8 cellular contexts compared by ENCODE assay signal in the genomic region with DNA sequence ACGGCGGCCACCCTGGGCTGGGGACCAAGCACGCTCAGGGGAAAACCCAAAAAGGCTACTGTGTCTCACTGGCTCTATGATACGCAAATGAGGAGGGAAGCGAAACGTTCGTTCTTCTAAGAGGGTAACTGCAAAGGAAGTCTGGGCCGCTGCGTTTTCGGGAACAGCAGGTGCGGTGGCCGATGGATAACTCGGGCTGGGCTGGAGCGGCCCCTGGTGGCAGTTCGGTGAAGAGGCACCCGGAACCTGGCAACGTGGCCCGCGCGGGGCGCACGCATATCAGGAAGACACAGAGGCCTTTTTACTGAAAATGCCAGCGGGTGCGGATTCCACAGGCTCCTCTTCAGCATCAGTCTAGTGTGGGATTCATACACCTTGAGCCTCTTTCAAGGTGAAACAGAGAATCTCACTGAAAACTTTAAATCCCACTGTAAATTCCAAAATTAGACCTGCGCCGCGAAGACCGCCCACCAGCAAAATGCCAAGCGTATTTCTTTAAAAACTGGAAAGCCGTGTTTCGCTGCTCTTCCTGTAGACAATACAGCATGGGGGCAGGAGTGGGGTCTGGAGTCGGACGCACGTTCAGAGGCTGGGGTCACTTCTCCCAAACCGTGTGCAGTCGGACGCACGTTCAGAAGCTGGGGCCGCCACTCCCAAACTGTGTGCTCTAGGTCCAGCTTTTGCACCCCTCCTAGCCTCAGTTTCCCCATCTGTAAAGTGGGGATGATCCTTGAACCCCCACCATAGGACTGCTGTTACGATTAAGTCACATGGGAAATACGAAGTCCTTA. TPM values are rescaled to one million over a fixed set of nuclear protein-coding genes. Genes with fewer than 3 reads are reported as not detected.
DNase-seq lines count a peak whose midpoint lies in the region; ATAC-seq and TF ChIP-seq lines count a peak whose summit lies in the region.

No MANE protein-coding gene starts in this region.

- peak; percentile 99 for TF ChIP-seq CTCF in GM20000 (IDR thresholded peaks at IDR 0.05; ENCODE audit: extremely low read depth, missing control alignments)
- peak; percentile 88 for TF ChIP-seq CTCF in HL-60 (IDR thresholded peaks at IDR 0.05; ENCODE audit: insufficient read depth, low read length)
- TF ChIP-seq CTCF in lung (IDR thresholded peaks at IDR 0.05; ENCODE audit: control extremely low read depth, extremely low read depth) = peak; percentile 98

- H3K27me3 Mint-ChIP-seq in CD8-positive, alpha-beta memory T cell = peaks cover 1 to 14% of the 10 kb centered on the region in 2 donors

- ATAC-seq in lung (ENCODE audit: insufficient read depth, low FRiP score) = peak; percentile 95

- no peaks in the 10 kb centered on the region for H3K9me3 Mint-ChIP-seq in CD8-positive, alpha-beta memory T cell

- WGBS in lung, 2 donors = 33 to 36% methylated on average over 41 of the region's 41 CpGs

- peak overlapping the region in 6 of 8 donors; percentile 0 to 83 (median 49) for H3K27ac Mint-ChIP-seq in CD8-positive, alpha-beta memory T cell

- H3K9me3 ChIP-seq in CD8-positive, alpha-beta memory T cell (ENCODE audit: low read length) = no peaks in the 10 kb centered on the region
- H3K9me3 ChIP-seq in duodenal mucosa (ENCODE audit: control insufficient read depth in 1 of 2, low read length in 2 of 2) = no peaks in the 10 kb centered on the region
- no peaks in the 10 kb centered on the region for H3K9me3 ChIP-seq in lung (ENCODE audit: control insufficient read depth in 2 of 2, insufficient read depth in 1 of 2, low read length in 1 of 2)

- peak overlapping the region; percentile 18 to 80 (median 78) for H3K4me3 Mint-ChIP-seq in CD8-positive, alpha-beta memory T cell

- H3K36me3 ChIP-seq in CD8-positive, alpha-beta memory T cell (ENCODE audit: insufficient read depth, low read length) = no peaks in the 10 kb centered on the region
- H3K36me3 ChIP-seq in duodenal mucosa (ENCODE audit: control insufficient read depth in 1 of 2, insufficient read depth in 2 of 2, low read length in 2 of 2) = no peaks in the 10 kb centered on the region
- no peaks in the 10 kb centered on the region for H3K36me3 ChIP-seq in lung (ENCODE audit: control insufficient read depth in 2 of 2, insufficient read depth in 2 of 2, low read length in 2 of 2)

- peak overlapping the region; percentile 56 for H3K4me3 ChIP-seq in CD8-positive, alpha-beta memory T cell (ENCODE audit: low read length)
- H3K4me3 ChIP-seq in HL-60 (replicated peaks; ENCODE audit: insufficient read depth, low read length) = no peak overlapping the region
- H3K4me3 ChIP-seq in duodenal mucosa (ENCODE audit: low read depth in 1 of 2, low read length in 2 of 2) = peak overlapping the region; percentile 47 to 61
- no peak overlapping the region for H3K4me3 ChIP-seq in lung

- no peaks in the 10 kb centered on the region for H3K36me3 Mint-ChIP-seq in CD8-positive, alpha-beta memory T cell

- H3K4me1 Mint-ChIP-seq in CD8-positive, alpha-beta memory T cell = peaks cover 6 to 15% (median 7%) of the 10 kb centered on the region in 3 donors

- peaks cover 9% of the 10 kb centered on the region for H3K4me1 ChIP-seq in CD8-positive, alpha-beta memory T cell (ENCODE audit: insufficient read depth, low read length)
- H3K4me1 ChIP-seq in duodenal mucosa (ENCODE audit: control insufficient read depth in 1 of 2, insufficient read depth in 2 of 2, low read length in 2 of 2) (peaks cover 3 to 11% of the 10 kb centered on the region in 2 donors), lung (ENCODE audit: control insufficient read depth in 2 of 2, insufficient read depth in 2 of 2, low read length in 2 of 2) (no peaks in the 10 kb centered on the region)

- no peak overlapping the region for H3K27ac ChIP-seq in CD8-positive, alpha-beta memory T cell (ENCODE audit: low read depth, low read length)
- no peak overlapping the region for H3K27ac ChIP-seq in HL-60 (replicated peaks)
- H3K27ac ChIP-seq in duodenal mucosa (ENCODE audit: low read depth, low read length) = no peak overlapping the region
- H3K27ac ChIP-seq in lung (ENCODE audit: low read depth in 1 of 2, low read length in 1 of 2) = no peak overlapping the region

- CTCF ChIA-PET in CD8-positive, alpha-beta memory T cell (lab: Charles Lee) = interaction anchor here (0.7 kb wide), 1 partner anchor 167 kb away, joined by 3 read pairs; no protein-coding TSS in a partner anchor

- H3K27me3 ChIP-seq in CD8-positive, alpha-beta memory T cell (ENCODE audit: insufficient read depth, low read length, poor library complexity, severe bottlenecking) = no peaks in the 10 kb centered on the region
- H3K27me3 ChIP-seq in HL-60 (ENCODE audit: insufficient read depth, poor library complexity, severe bottlenecking) (no peaks in the 10 kb centered on the region), duodenal mucosa (ENCODE audit: control insufficient read depth in 1 of 2, insufficient read depth in 2 of 2, low read length in 2 of 2) (peaks cover 0 to 6% of the 10 kb centered on the region in 2 donors), lung (ENCODE audit: control insufficient read depth, insufficient read depth) (no peaks in the 10 kb centered on the region)

- POLR2A ChIA-PET in CD8-positive, alpha-beta memory T cell (lab: Charles Lee) = no interaction called here

- peak overlapping the region in 1 of 2 donors; percentile 66 for H3K9ac ChIP-seq in duodenal mucosa (ENCODE audit: low read depth in 1 of 2, low read length in 2 of 2)

- peak; percentile 81 to 92 (median 87) for DNase-seq in CD8-positive, alpha-beta memory T cell
- DNase-seq in GM20000 (ENCODE audit: low spot score) = peak; percentile 93
- DNase-seq in HL-60 (ENCODE audit: low read depth in 1 of 2, low spot score in 1 of 2) = peak; percentile 77 to 92
- peak; percentile 92 for DNase-seq in NCI-H82 (lab: John Stamatoyannopoulos, UW)
- peak; percentile 96 to 97 for DNase-seq in activated CD4-positive, alpha-beta T cell treated with anti-CD3 and anti-CD28 coated beads, Interleukin-2, amount 50 U/mL, for 48 hours
- DNase-seq in lung (ENCODE audit: low spot score) = peak; percentile 90
- DNase-seq in stimulated activated CD4-positive, alpha-beta T cell treated with anti-CD3 and anti-CD28 coated beads, TNF-alpha, amount 100 ng/mL, for 48 hours (ENCODE audit: low read depth in 3 of 3) = peak; percentile 88 to 96 (median 94)

RNA-seq across cellular contexts. Expression of a gene that starts 44.4 kb away (rescaled TPM):
- 10 to 100 TPM; 73.8 to 74.2 TPM for total RNA-seq in CD8-positive, alpha-beta memory T cell
- polyA plus RNA-seq in CD8-positive, alpha-beta memory T cell = 120 TPM
- 100 to 1,000 TPM in 1 of 2 donors, 10 to 100 TPM in 1; 62.8 to 127 TPM for total RNA-seq in lung
- 10 to 100 TPM; 26.6 to 93.4 TPM for polyA plus RNA-seq in lung

Comparison
In these comparisons a context has a peak if more than half of its experiments do, and no peak if none do; other contexts are left out.
1. H3K4me3 ChIP-seq: peak in CD8-positive, alpha-beta memory T cell (single experiment) and duodenal mucosa (2 of 2); none in HL-60 (single experiment) and lung (single experiment).
2. Peak in every context shown above with its lines, with median percentiles within 50 percentile points of each other: DNase-seq and CTCF ChIP-seq.